In genomic region chr15:96565266-96565665, GRCh38 we compare ENCODE assay signal across 30 cellular contexts.
"Had no signal": no experiment of that assay in that cellular context is flagged by ENCODE, and none has a peak within 500 bp of the region (broad histone marks: within the 10 kb centered on the region; RNA-seq: fewer than 3 reads in every experiment).

No MANE protein-coding gene starts in this region.

- DNase-seq: activated CD4-positive, alpha-beta T cell treated with anti-CD3 and anti-CD28 coated beads for 36 hours; activated CD4-positive, alpha-beta T cell treated with anti-CD3 and anti-CD28 coated beads, Interleukin-2, amount 50 U/mL, for 4 hours; activated CD4-positive, CD25-positive, alpha-beta regulatory T cell; activated effector memory CD4-positive, alpha-beta T cell treated with Interleukin-2 at 50 U/mL for 16 hours; activated naive CD4-positive, alpha-beta T cell treated with anti-CD3 and anti-CD28 coated beads for 36 hours; activated naive CD8-positive, alpha-beta T cell treated with anti-CD3 and anti-CD28 coated beads for 36 hours; caudate nucleus; islet precursor cell; left cardiac atrium; naive thymus-derived CD4-positive, alpha-beta T cell; nucleus accumbens; pancreas; retina; small intestine; stimulated activated CD4-positive, alpha-beta T cell treated with anti-CD3 and anti-CD28 coated beads, Interleukin-4, amount 100 ng/mL, for 24 hours; stomach; thyroid gland; upper lobe of left lung had no signal

- H3K4me3 ChIP-seq: adrenal gland, ascending aorta, esophagus muscularis mucosa, gastroesophageal sphincter, hepatocyte, pancreas, prostate gland, stomach, thyroid gland, upper lobe of left lung, vagina had no signal

- H3K27ac ChIP-seq: adrenal gland, ascending aorta, esophagus muscularis mucosa, gastroesophageal sphincter, hepatocyte, pancreas, prostate gland, stomach, thyroid gland, upper lobe of left lung, vagina had no signal

- H3K27me3 Mint-ChIP-seq: activated naive CD8-positive, alpha-beta T cell treated with anti-CD3 and anti-CD28 coated beads for 36 hours had no signal

- H2AFZ ChIP-seq: hepatocyte had no signal

- H3K4me1 Mint-ChIP-seq: activated CD4-positive, alpha-beta T cell treated with anti-CD3 and anti-CD28 coated beads for 36 hours; activated naive CD8-positive, alpha-beta T cell treated with anti-CD3 and anti-CD28 coated beads for 36 hours; brain; mesothelial cell of epicardium; naive thymus-derived CD4-positive, alpha-beta T cell; neural crest cell; stimulated activated effector memory CD8-positive, alpha-beta T cell treated with anti-CD3 and anti-CD28 coated beads, Interleukin-12 subunit alpha, Interleukin-12 subunit beta, amount 100 ng/mL, for 72 hours had no signal

- H3K36me3 ChIP-seq: adrenal gland, ascending aorta, esophagus muscularis mucosa, gastroesophageal sphincter, pancreas, prostate gland, stomach, thyroid gland, upper lobe of left lung, vagina had no signal

- H3K4me2 ChIP-seq: hepatocyte had no signal

- H3K9me3 ChIP-seq: adrenal gland, pancreas, prostate gland, stomach, thyroid gland, vagina had no signal

- H3K4me3 Mint-ChIP-seq: activated CD4-positive, alpha-beta T cell treated with anti-CD3 and anti-CD28 coated beads for 36 hours; activated naive CD4-positive, alpha-beta T cell treated with anti-CD3 and anti-CD28 coated beads for 36 hours; activated naive CD8-positive, alpha-beta T cell treated with anti-CD3 and anti-CD28 coated beads for 36 hours; brain; mesothelial cell of epicardium; naive thymus-derived CD4-positive, alpha-beta T cell; neural crest cell; stimulated activated effector memory CD8-positive, alpha-beta T cell treated with anti-CD3 and anti-CD28 coated beads, Interleukin-12 subunit alpha, Interleukin-12 subunit beta, amount 100 ng/mL, for 72 hours had no signal

- H3K27me3 ChIP-seq: adrenal gland, ascending aorta, esophagus muscularis mucosa, gastroesophageal sphincter, pancreas, stomach, thyroid gland, upper lobe of left lung, vagina had no signal

- H3K27ac Mint-ChIP-seq: activated CD4-positive, alpha-beta T cell treated with anti-CD3 and anti-CD28 coated beads for 36 hours; activated naive CD4-positive, alpha-beta T cell treated with anti-CD3 and anti-CD28 coated beads for 36 hours; activated naive CD8-positive, alpha-beta T cell treated with anti-CD3 and anti-CD28 coated beads for 36 hours; brain; mesothelial cell of epicardium; naive thymus-derived CD4-positive, alpha-beta T cell; stimulated activated effector memory CD8-positive, alpha-beta T cell treated with anti-CD3 and anti-CD28 coated beads, Interleukin-12 subunit alpha, Interleukin-12 subunit beta, amount 100 ng/mL, for 72 hours had no signal

- H3K36me3 Mint-ChIP-seq: activated naive CD8-positive, alpha-beta T cell treated with anti-CD3 and anti-CD28 coated beads for 36 hours; brain; mesothelial cell of epicardium; naive thymus-derived CD4-positive, alpha-beta T cell; stimulated activated effector memory CD8-positive, alpha-beta T cell treated with anti-CD3 and anti-CD28 coated beads, Interleukin-12 subunit alpha, Interleukin-12 subunit beta, amount 100 ng/mL, for 72 hours had no signal

- H3K79me2 ChIP-seq: hepatocyte had no signal

- H3K4me1 ChIP-seq: adrenal gland, ascending aorta, esophagus muscularis mucosa, gastroesophageal sphincter, pancreas, prostate gland, stomach, thyroid gland, upper lobe of left lung, vagina had no signal

- ATAC-seq: activated CD4-positive, alpha-beta T cell treated with anti-CD3 and anti-CD28 coated beads for 36 hours; gastroesophageal sphincter; left cardiac atrium; naive thymus-derived CD4-positive, alpha-beta T cell; pancreas; sciatic nerve; stimulated activated effector memory CD8-positive, alpha-beta T cell treated with anti-CD3 and anti-CD28 coated beads, Interleukin-12 subunit alpha, Interleukin-12 subunit beta, amount 100 ng/mL, for 72 hours had no signal
